ENCODE assay signal across 16 cellular contexts in the genomic region with DNA sequence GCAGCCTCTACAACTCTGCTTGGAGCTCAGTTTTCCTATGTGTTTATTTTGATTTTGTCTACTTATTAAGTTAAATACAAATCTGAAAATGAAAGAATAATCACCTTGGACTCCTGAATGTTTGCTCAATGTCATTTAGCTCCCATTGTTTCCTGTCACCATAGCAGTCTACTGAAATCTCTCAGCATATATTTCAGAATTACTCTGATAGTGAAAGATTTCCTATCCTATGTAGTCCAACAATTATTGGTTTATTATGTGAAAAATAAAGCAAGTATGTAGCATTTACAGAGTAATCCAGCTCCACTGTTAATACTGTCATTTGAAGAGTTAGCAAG.
DNase-seq lines count a peak whose midpoint lies in the region; ATAC-seq and TF ChIP-seq lines count a peak whose summit lies in the region.
"Had no signal": no experiment of that assay in that cellular context is flagged by ENCODE, and none has a peak within 500 bp of the region (broad histone marks: within the 10 kb centered on the region; RNA-seq: fewer than 3 reads in every experiment).

No MANE protein-coding gene starts in this region.

- H3K4me1 Mint-ChIP-seq in T-helper 2 cell treated with Interferon-gamma antibody and Interleukin-4, amounts not matched to agents 5 μg/mL and 100 μg/mL, for 36 hours (ENCODE audit: low read depth), result peaks cover 37% of the 10 kb centered on the region
- H3K4me1 Mint-ChIP-seq in chondrocyte (ENCODE audit: low read depth) (peaks cover 95% of the 10 kb centered on the region), immature natural killer cell (peaks cover 0 to 12% of the 10 kb centered on the region in 2 donors)

- H3K27me3 Mint-ChIP-seq in T-helper 2 cell treated with Interferon-gamma antibody and Interleukin-4, amounts not matched to agents 5 μg/mL and 100 μg/mL, for 36 hours (ENCODE audit: low read depth), result no peaks in the 10 kb centered on the region
- H3K27me3 Mint-ChIP-seq in chondrocyte (ENCODE audit: low read depth) (no peaks in the 10 kb centered on the region), immature natural killer cell (ENCODE audit: low read depth in 3 of 3) (no peaks in the 10 kb centered on the region)

- H3K9ac ChIP-seq in mucosa of stomach (ENCODE audit: low read length), result peak overlapping the region; percentile 3

- ATAC-seq in HG03097 (IDR thresholded peaks at IDR 0.05; ENCODE audit: low FRiP score, unreplicated experiment) (no peak), HG02981 (IDR thresholded peaks at IDR 0.05; ENCODE audit: unreplicated experiment) (no peak)
- ATAC-seq: HCT116, Panc1 had no signal

- peak overlapping the region; percentile 59 for H3K4me3 Mint-ChIP-seq in T-helper 2 cell treated with Interferon-gamma antibody and Interleukin-4, amounts not matched to agents 5 μg/mL and 100 μg/mL, for 36 hours
- no peak overlapping the region for H3K4me3 Mint-ChIP-seq in chondrocyte (ENCODE audit: unreplicated experiment)
- no peak overlapping the region for H3K4me3 Mint-ChIP-seq in immature natural killer cell

- no peak for DNase-seq in T-helper 2 cell treated with Interferon-gamma antibody and Interleukin-4, amounts not matched to agents 5 μg/mL and 100 μg/mL, for 36 hours (ENCODE audit: low spot score)
- DNase-seq in T-helper 2 cell (no peak), chondrocyte (ENCODE audit: low spot score) (no peak), testis (no peak), immature natural killer cell (no peak)
- DNase-seq: 8988T; activated T-cell treated with anti-CD3 and anti-CD28 coated beads, Interleukin-2, amount 50 U/mL, for 1 hour; NCI-H1930; NCI-H526 had no signal

- H3K36me3 Mint-ChIP-seq in T-helper 2 cell treated with Interferon-gamma antibody and Interleukin-4, amounts not matched to agents 5 μg/mL and 100 μg/mL, for 36 hours (ENCODE audit: low read depth), result peaks cover 3% of the 10 kb centered on the region
- peaks cover 34% of the 10 kb centered on the region for H3K36me3 Mint-ChIP-seq in chondrocyte (ENCODE audit: low read depth)
- no peaks in the 10 kb centered on the region for H3K36me3 Mint-ChIP-seq in immature natural killer cell

- no peak for TF ChIP-seq POLR2A in testis (IDR thresholded peaks at IDR 0.05)

- H3K27ac ChIP-seq in testis, result peak overlapping the region; percentile 60 to 90
- H3K27ac ChIP-seq: HL-60 had no signal

- intact Hi-C loops in testis (cut with DNase I; ENCODE audit: low total_unique reads), result no loop called here

- no peak overlapping the region for H3K27ac Mint-ChIP-seq in T-helper 2 cell treated with Interferon-gamma antibody and Interleukin-4, amounts not matched to agents 5 μg/mL and 100 μg/mL, for 36 hours
- H3K27ac Mint-ChIP-seq in chondrocyte (ENCODE audit: unreplicated experiment), result peak overlapping the region; percentile 52
- peak overlapping the region in 2 of 6 donors; percentile 43 to 45 for H3K27ac Mint-ChIP-seq in immature natural killer cell

- H3K4me1 ChIP-seq in mucosa of stomach (ENCODE audit: control insufficient read depth, insufficient read depth, low read length) (peaks cover 26% of the 10 kb centered on the region), testis (peaks cover 39% of the 10 kb centered on the region)

- H3K4me3 ChIP-seq in mucosa of stomach (ENCODE audit: low read length), result no peak overlapping the region
- no peak overlapping the region for H3K4me3 ChIP-seq in testis
- H3K4me3 ChIP-seq: skin epidermis had no signal

- H3K9me3 ChIP-seq in mucosa of stomach (ENCODE audit: control insufficient read depth, low read length) (no peaks in the 10 kb centered on the region), testis (no peaks in the 10 kb centered on the region)

- no peaks in the 10 kb centered on the region for H3K36me3 ChIP-seq in mucosa of stomach (ENCODE audit: control insufficient read depth, insufficient read depth, low read length)
- no peaks in the 10 kb centered on the region for H3K36me3 ChIP-seq in testis (ENCODE audit: low read depth, missing control alignments)

- no peaks in the 10 kb centered on the region for H3K9me3 Mint-ChIP-seq in T-helper 2 cell treated with Interferon-gamma antibody and Interleukin-4, amounts not matched to agents 5 μg/mL and 100 μg/mL, for 36 hours
- H3K9me3 Mint-ChIP-seq in chondrocyte (ENCODE audit: low read depth), result no peaks in the 10 kb centered on the region
- no peaks in the 10 kb centered on the region for H3K9me3 Mint-ChIP-seq in immature natural killer cell

- H3K27me3 ChIP-seq in mucosa of stomach (ENCODE audit: control insufficient read depth, insufficient read depth, low read length), result no peaks in the 10 kb centered on the region
- no peaks in the 10 kb centered on the region for H3K27me3 ChIP-seq in testis

- TF ChIP-seq CTCF in chondrocyte (IDR thresholded peaks at IDR 0.05), result no peak
- no peak for TF ChIP-seq CTCF in testis (IDR thresholded peaks at IDR 0.05)
